In the genomic region with DNA sequence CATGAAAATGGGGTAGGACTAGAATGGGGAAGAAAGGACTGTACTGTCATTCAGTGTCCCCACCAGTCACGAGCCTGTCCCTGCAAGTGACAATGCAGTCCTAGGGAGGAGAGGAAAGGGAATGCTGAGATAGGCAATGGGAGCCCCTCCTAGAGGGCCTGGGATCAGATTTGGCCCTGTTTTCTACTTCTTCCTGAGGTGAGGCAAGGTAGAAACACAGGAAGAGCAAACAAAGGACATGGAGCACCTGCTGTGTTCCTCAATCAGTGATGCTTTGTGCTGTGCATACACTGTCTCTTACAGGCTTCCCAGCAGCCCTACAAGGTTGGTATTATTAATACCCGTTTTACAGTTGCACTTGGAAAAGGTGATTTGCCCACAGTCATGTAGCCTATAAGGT, we compare ENCODE assay signal across 23 cellular contexts. TPM values are rescaled to one million over a fixed set of nuclear protein-coding genes. Genes with fewer than 3 reads are reported as not detected.
A peak's percentile ranks its signal among the peaks of the same experiment; 100 is the strongest.
DNase-seq lines count a peak whose midpoint lies in the region; ATAC-seq and TF ChIP-seq lines count a peak whose summit lies in the region.
"Had no signal": no experiment of that assay in that cellular context is flagged by ENCODE, and none has a peak within 500 bp of the region (broad histone marks: within the 10 kb centered on the region; RNA-seq: fewer than 3 reads in every experiment).

No MANE protein-coding gene starts in this region.

- peak overlapping the region in 1 of 3 donors; percentile 55 for H3K9ac ChIP-seq in skeletal muscle tissue (ENCODE audit: low read depth in 1 of 3, low read length in 3 of 3)
- H3K9ac ChIP-seq: BLaER1, GM23248, neural progenitor cell had no signal

- H3K27me3 ChIP-seq in cardiac muscle cell, result no peaks in the 10 kb centered on the region
- H3K27me3 ChIP-seq in dorsolateral prefrontal cortex, result no peaks in the 10 kb centered on the region
- no peaks in the 10 kb centered on the region for H3K27me3 ChIP-seq in skeletal muscle tissue (ENCODE audit: control insufficient read depth in 3 of 3, insufficient read depth in 3 of 3, low read length in 3 of 3)
- H3K27me3 ChIP-seq: adrenal gland, BLaER1, neural progenitor cell, vagina had no signal

- no peak overlapping the region for H3K4me3 ChIP-seq in cardiac muscle cell
- no peak overlapping the region for H3K4me3 ChIP-seq in dorsolateral prefrontal cortex
- H3K4me3 ChIP-seq in skeletal muscle tissue (ENCODE audit: low read length in 3 of 3), result no peak overlapping the region
- H3K4me3 ChIP-seq: adrenal gland, BLaER1, GM23248, lung, neural progenitor cell, vagina had no signal

- peaks cover 36% of the 10 kb centered on the region for H3K4me1 ChIP-seq in cardiac muscle cell (ENCODE audit: low read depth)
- H3K4me1 ChIP-seq in skeletal muscle tissue (ENCODE audit: control insufficient read depth in 3 of 3, insufficient read depth in 3 of 3, low read length in 3 of 3), result peaks cover 50 to 75% (median 60%) of the 10 kb centered on the region in 3 donors
- H3K4me1 ChIP-seq: neural progenitor cell had no signal

- H3K27ac ChIP-seq in cardiac muscle cell (peak overlapping the region; percentile 92), dorsolateral prefrontal cortex (peak overlapping the region in 45 of 59 donors; percentile 1 to 95 (median 49)), skeletal muscle tissue (ENCODE audit: low read depth, low read length) (peak overlapping the region; percentile 9)
- H3K27ac ChIP-seq: BLaER1, GM23248, neural progenitor cell, vagina had no signal

- intact Hi-C loops in left cardiac atrium (cut with DNase I), result no loop called here
- intact Hi-C loops in dorsolateral prefrontal cortex (cut with DNase I), result no loop called here

- TF ChIP-seq CTCF in cardiac muscle cell (IDR thresholded peaks at IDR 0.05; ENCODE audit: low read depth, low read length) (no peak), dorsolateral prefrontal cortex (IDR thresholded peaks at IDR 0.05 in 54 of 56, conservative IDR thresholded peaks at IDR 0.05 in 2 of 56; ENCODE audit: low read depth in 1 of 56, partially characterized antibody in 56 of 56) (no peak)

- peaks cover 29% of the 10 kb centered on the region for H3K36me3 ChIP-seq in cardiac muscle cell
- H3K36me3 ChIP-seq in skeletal muscle tissue (ENCODE audit: control insufficient read depth in 3 of 3, insufficient read depth in 3 of 3, low read length in 3 of 3), result peaks cover 47 to 66% (median 48%) of the 10 kb centered on the region in 3 donors
- H3K36me3 ChIP-seq: adrenal gland, neural progenitor cell had no signal

- DNase-seq in cardiac muscle cell (ENCODE audit: low read depth in 1 of 2, low spot score in 1 of 2) (no peak), left cardiac atrium (no peak), NCI-H146 treated with DMSO at 0.1 percent for 48 hours (lab: John Stamatoyannopoulos, UW; ENCODE audit: unreplicated experiment) (peak; percentile 23), dorsolateral prefrontal cortex (no peak), SIG-M5 treated with dmso at 0.1 percent for 504 hours (lab: John Stamatoyannopoulos, UW; ENCODE audit: unreplicated experiment) (no peak), NCI-H446 treated with DMSO at 0.1 percent for 48 hours (lab: John Stamatoyannopoulos, UW) (no peak)
- no peak for DNase-seq in activated naive CD4-positive, alpha-beta T cell (lab: John Stamatoyannopoulos, UW)
- DNase-seq: activated B cell treated with CpG ODN at 0.5 μM for 24 hours; activated CD4-positive, alpha-beta T cell treated with anti-CD3 and anti-CD28 coated beads, Interleukin-2, amount 50 U/mL, for 4 hours; activated effector memory CD4-positive, alpha-beta T cell treated with anti-CD3 and anti-CD28 coated beads, Interleukin-2, amount 50 U/mL, for 16 hours; Calu3; glutamatergic neuron; GM23248; NCI-H1436 treated with DMSO at 0.1 percent for 48 hours; NCI-H226; T-helper 9 cell had no signal

- ATAC-seq in left cardiac atrium, result no peak

- H3K9me3 ChIP-seq in cardiac muscle cell (ENCODE audit: low read depth) (no peaks in the 10 kb centered on the region), skeletal muscle tissue (ENCODE audit: control insufficient read depth in 3 of 3, low read length in 3 of 3) (no peaks in the 10 kb centered on the region)
- H3K9me3 ChIP-seq: adrenal gland, BLaER1, vagina had no signal

RNA-seq across cellular contexts. Expression of a gene that starts 6.1 kb away (rescaled TPM):
- total RNA-seq in cardiac muscle cell (250 and 642 TPM in 2 replicates), left cardiac atrium (1,000 to 10,000 TPM; 2,432 to 3,075 TPM), dorsolateral prefrontal cortex (100 to 1,000 TPM in 40 of 120 experiments, 10 to 100 TPM in 80; 26.6 to 202 (median 90.7) TPM), skeletal muscle tissue (201 TPM)
- 346 and 595 TPM in 2 replicates for polyA plus RNA-seq in cardiac muscle cell
- total RNA-seq: Calu3 had no signal
- polyA plus RNA-seq: IgD-negative memory B cell had no signal

RNA-seq across cellular contexts. Expression of a gene that starts 46.2 kb away (rescaled TPM):
- total RNA-seq in cardiac muscle cell (6.7 and 8.1 TPM in 2 replicates), left cardiac atrium (1 to 10 TPM; 2.4 to 2.9 TPM), dorsolateral prefrontal cortex (1 to 10 TPM in 37 of 120 experiments, under 1 TPM in 79, not detected in 4; 0.19 to 2.7 (median 0.81) TPM), skeletal muscle tissue (2.1 TPM)
- polyA plus RNA-seq in cardiac muscle cell, result 13.8 and 14.7 TPM in 2 replicates
- polyA plus RNA-seq: IgD-negative memory B cell had no signal

Comparison
In these comparisons a context has a peak if more than half of its experiments do, and no peak if none do; other contexts are left out.
1. H3K27ac ChIP-seq: peak in every context shown above with its lines; median percentile 92 in cardiac muscle cell; 49 in dorsolateral prefrontal cortex; 9 in skeletal muscle tissue.